Comparison of ENCODE assay signal across 8 cellular contexts in the genomic region with DNA sequence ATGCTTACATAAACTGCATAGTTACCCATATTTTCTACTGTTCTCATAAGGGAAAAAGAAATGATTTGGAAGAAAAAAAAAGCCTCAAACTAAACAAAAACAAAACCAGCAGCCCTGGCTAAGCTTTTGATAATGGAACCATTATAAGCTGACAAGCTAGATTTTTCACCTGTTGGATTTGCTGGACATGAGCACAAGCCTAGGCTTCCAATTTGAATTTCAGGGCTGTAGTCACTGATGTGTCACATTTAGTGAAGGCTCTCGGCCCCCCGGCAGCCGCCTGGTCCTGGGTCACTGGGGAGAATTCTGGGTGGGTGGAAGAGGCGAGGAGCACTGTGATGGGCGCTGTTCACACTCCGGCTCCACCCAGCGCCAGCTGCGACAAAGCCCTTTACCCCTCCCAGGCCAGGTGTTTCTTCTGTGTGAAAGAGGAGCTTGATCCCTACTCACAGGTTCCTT.
A peak's percentile ranks its signal among the peaks of the same experiment; 100 is the strongest.
DNase-seq lines count a peak whose midpoint lies in the region; ATAC-seq and TF ChIP-seq lines count a peak whose summit lies in the region.

No MANE protein-coding gene starts in this region.

- H3K9ac ChIP-seq in mucosa of stomach (ENCODE audit: low read length) = peak overlapping the region; percentile 83

- no peaks in the 10 kb centered on the region for H3K27me3 ChIP-seq in mucosa of stomach (ENCODE audit: control insufficient read depth, insufficient read depth, low read length)

- no peaks in the 10 kb centered on the region for H3K9me3 ChIP-seq in mucosa of stomach (ENCODE audit: control insufficient read depth, low read length)

- ATAC-seq in GM21390 (IDR thresholded peaks at IDR 0.05; ENCODE audit: unreplicated experiment) = no peak
- ATAC-seq in HG02763 (IDR thresholded peaks at IDR 0.05; ENCODE audit: unreplicated experiment) = no peak

- H3K4me3 ChIP-seq in cardiac fibroblast (replicated peaks in 1 of 2; ENCODE audit: low read depth in 2 of 2, low read length in 2 of 2) (peak overlapping the region; percentile 79 to 83), mucosa of stomach (ENCODE audit: low read length) (peak overlapping the region; percentile 73)

- DNase-seq in NCI-H2107 treated with DMSO at 0.1 percent for 48 hours (lab: John Stamatoyannopoulos, UW; ENCODE audit: unreplicated experiment) = peak; percentile 30
- no peak for DNase-seq in NCI-H2107 (lab: John Stamatoyannopoulos, UW)
- DNase-seq in NCI-H345 (lab: John Stamatoyannopoulos, UW) = peak; percentile 31
- DNase-seq in cardiac fibroblast (ENCODE audit: low read depth in 2 of 2) = no peak
- DNase-seq in stimulated activated CD4-positive, alpha-beta T cell treated with anti-CD3 and anti-CD28 coated beads, Interleukin-4, amount 100 ng/mL, for 24 hours = no peak

- H3K36me3 ChIP-seq in mucosa of stomach (ENCODE audit: control insufficient read depth, insufficient read depth, low read length) = no peaks in the 10 kb centered on the region

- H3K4me1 ChIP-seq in mucosa of stomach (ENCODE audit: control insufficient read depth, insufficient read depth, low read length) = peaks cover 34% of the 10 kb centered on the region

- no peak for TF ChIP-seq CTCF in cardiac fibroblast (IDR thresholded peaks at IDR 0.05; ENCODE audit: low read depth, low read length)

Comparison
In these comparisons a context has a peak if more than half of its experiments do, and no peak if none do; other contexts are left out.
1. DNase-seq: peak in NCI-H2107 treated with DMSO at 0.1 percent for 48 hours (single experiment) and NCI-H345 (single experiment); none in NCI-H2107 (single experiment), cardiac fibroblast (0 of 2) and stimulated activated CD4-positive, alpha-beta T cell treated with anti-CD3 and anti-CD28 coated beads, Interleukin-4, amount 100 ng/mL, for 24 hours (single experiment).